Comparison of ENCODE assay signal across 13 cellular contexts in the genomic region with DNA sequence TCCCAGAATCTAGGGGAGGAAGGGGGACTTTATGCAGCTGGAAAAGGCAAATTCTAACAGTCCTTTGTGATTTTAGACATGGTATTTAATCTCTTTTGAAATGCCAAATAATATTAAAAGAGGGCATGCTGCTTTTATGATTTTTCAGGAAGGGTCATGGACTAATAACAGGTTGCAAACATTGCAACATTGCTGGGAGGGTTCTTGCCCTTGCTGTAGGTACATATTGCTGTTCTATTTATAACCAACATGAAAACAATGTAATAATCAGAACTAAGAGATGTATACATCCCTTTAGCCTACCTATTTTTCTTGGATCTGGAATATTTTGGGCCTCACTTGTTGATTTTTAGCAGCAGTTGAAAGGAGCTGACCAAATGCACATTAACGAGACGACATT.
"Had no signal": no experiment of that assay in that cellular context is flagged by ENCODE, and none has a peak within 500 bp of the region (broad histone marks: within the 10 kb centered on the region; RNA-seq: fewer than 3 reads in every experiment).

No MANE protein-coding gene starts in this region.

- H3K27me3 ChIP-seq: vagina had no signal

- DNase-seq: activated CD4-positive, alpha-beta T cell treated with anti-CD3 and anti-CD28 coated beads for 1 hour; activated CD4-positive, alpha-beta T cell treated with anti-CD3 and anti-CD28 coated beads, Interleukin-2, amount 50 U/mL, for 4 hours; activated naive CD4-positive, alpha-beta T cell treated with Interleukin-2 at 50 U/mL for 16 hours; activated naive CD8-positive, alpha-beta T cell treated with anti-CD3 and anti-CD28 coated beads, Interleukin-2, amount 50 U/mL, for 24 hours; activated T-cell treated with anti-CD3 and anti-CD28 coated beads for 4 hours; aorta; kidney; left ventricle myocardium inferior; mesenchymal stem cell; psoas muscle; T-helper 1 cell had no signal

- H3K9me3 ChIP-seq: left ventricle myocardium inferior, psoas muscle, vagina had no signal

- H3K27ac ChIP-seq: left ventricle myocardium inferior, vagina had no signal

- ATAC-seq: activated naive CD8-positive, alpha-beta T cell treated with anti-CD3 and anti-CD28 coated beads, Interleukin-2, amount 50 U/mL, for 24 hours; natural killer cell treated with Interleukin-12 subunit alpha and Interleukin-12 subunit beta and Interleukin-15 and Interleukin-18, amount 100 ng/mL, for 72 hours; psoas muscle had no signal

- H3K4me3 ChIP-seq: left ventricle myocardium inferior, psoas muscle, vagina had no signal

- H3K36me3 ChIP-seq: left ventricle myocardium inferior, vagina had no signal

- H3K4me1 ChIP-seq: left ventricle myocardium inferior, vagina had no signal
